ENCODE assay signal across 31 cellular contexts in genomic region chr4:145316961-145317360, GRCh38.
"Had no signal": no experiment of that assay in that cellular context is flagged by ENCODE, and none has a peak within 500 bp of the region (broad histone marks: within the 10 kb centered on the region; RNA-seq: fewer than 3 reads in every experiment).

No MANE protein-coding gene starts in this region.

- DNase-seq: activated B cell treated with CpG ODN at 0.5 μM for 24 hours; activated CD4-positive, alpha-beta memory T cell treated with anti-CD3 and anti-CD28 coated beads for 36 hours; activated CD4-positive, alpha-beta T cell treated with anti-CD3 and anti-CD28 coated beads for 4 hours; activated CD4-positive, alpha-beta T cell treated with anti-CD3 and anti-CD28 coated beads, Interleukin-2, amount 10 ng/mL, durations not matched to agents 24 days and 14 days; activated CD4-positive, alpha-beta T cell treated with anti-CD3 and anti-CD28 coated beads, Interleukin-2, amount 50 U/mL, for 1 hour; activated CD4-positive, alpha-beta T cell treated with anti-CD3 and anti-CD28 coated beads, Interleukin-2, amount 50 U/mL, for 4 hours; activated CD4-positive, CD25-positive, alpha-beta regulatory T cell treated with anti-CD3 and anti-CD28 coated beads, Interleukin-2, amount 50 U/mL, for 72 hours; activated CD8-positive, alpha-beta memory T cell treated with anti-CD3 and anti-CD28 coated beads, Interleukin-2, amount 50 U/mL, for 4 hours; activated CD8-positive, alpha-beta T cell treated with anti-CD3 and anti-CD28 coated beads for 36 hours; activated effector memory CD4-positive, alpha-beta T cell treated with anti-CD3 and anti-CD28 coated beads, Interleukin-2, amount 50 U/mL, for 16 hours; activated gamma-delta T cell treated with Interleukin-2 at 50 U/mL for 16 hours; activated naive CD4-positive, alpha-beta T cell; activated naive CD4-positive, alpha-beta T cell treated with anti-CD3 and anti-CD28 coated beads for 36 hours; activated naive CD4-positive, alpha-beta T cell treated with anti-CD3 and anti-CD28 coated beads, Interleukin-2, amount 50 U/mL, for 16 hours; activated naive CD8-positive, alpha-beta T cell treated with anti-CD3 and anti-CD28 coated beads for 36 hours; activated T-cell treated with anti-CD3 and anti-CD28 coated beads for 4 hours; activated T-cell treated with anti-CD3 and anti-CD28 coated beads, Interleukin-2, amount 50 U/mL, for 1 hour; activated T-cell treated with anti-CD3 and anti-CD28 coated beads, Interleukin-2, amount 50 U/mL, for 4 hours; activated T-cell treated with anti-CD3 and anti-CD28 coated beads, Interleukin-2, amount 50 U/mL, for 72 hours; amygdala; anterior cingulate cortex; caudate nucleus; cerebellar nuclear complex; T-helper 1 cell; T-helper 2 cell; T-helper 9 cell had no signal

- H3K9me3 ChIP-seq: ascending aorta had no signal

- H3K4me3 ChIP-seq: ascending aorta, cardiac muscle cell had no signal

- H3K36me3 ChIP-seq: ascending aorta, cardiac muscle cell had no signal

- H3K27ac ChIP-seq: ascending aorta, cardiac muscle cell, VCaP had no signal

- ATAC-seq: activated CD8-positive, alpha-beta T cell treated with anti-CD3 and anti-CD28 coated beads for 36 hours; activated naive CD4-positive, alpha-beta T cell treated with anti-CD3 and anti-CD28 coated beads, Interleukin-2, amount 50 U/mL, for 72 hours; activated T-cell treated with anti-CD3 and anti-CD28 coated beads, Interleukin-2, amount 50 U/mL, for 4 hours; activated T-cell treated with anti-CD3 and anti-CD28 coated beads, Interleukin-2, amount 50 U/mL, for 72 hours; activated T-helper 17 cell treated with anti-CD3 and anti-CD28 coated beads, Interleukin-2, amount 50 U/mL, for 72 hours had no signal
